11 cellular contexts compared by ENCODE assay signal in genomic region chr9:120366646-120367019, GRCh38.
A peak's percentile ranks its signal among the peaks of the same experiment; 100 is the strongest.
DNase-seq lines count a peak whose midpoint lies in the region; ATAC-seq and TF ChIP-seq lines count a peak whose summit lies in the region.
"Had no signal": no experiment of that assay in that cellular context is flagged by ENCODE, and none has a peak within 500 bp of the region (broad histone marks: within the 10 kb centered on the region; RNA-seq: fewer than 3 reads in every experiment).

No MANE protein-coding gene starts in this region.

- DNase-seq in cardiac muscle cell (ENCODE audit: low read depth in 1 of 2, low spot score in 1 of 2): peak in 1 of 2 donors; percentile 96
- DNase-seq in right atrium auricular region (ENCODE audit: low spot score): no peak
- peak; percentile 91 for DNase-seq in astrocyte of the hippocampus (ENCODE audit: low read depth, low spot score)
- peak; percentile 86 for DNase-seq in iris pigment epithelial cell (ENCODE audit: low read depth)
- DNase-seq in upper lobe of right lung: no peak
- no peak for DNase-seq in NCI-H146 (lab: John Stamatoyannopoulos, UW)
- no peak for DNase-seq in GF-D8 (lab: John Stamatoyannopoulos, UW)
- DNase-seq in stimulated activated CD4-positive, alpha-beta T cell treated with anti-CD3 and anti-CD28 coated beads, Interleukin-15, amount 100 ng/mL, for 24 hours: no peak
- DNase-seq: activated naive CD4-positive, alpha-beta T cell treated with anti-CD3 and anti-CD28 coated beads for 36 hours; C1 segment of cervical spinal cord had no signal

- intact Hi-C loops in upper lobe of right lung (cut with DNase I): no loop called here

- H3K4me1 ChIP-seq in cardiac muscle cell (ENCODE audit: low read depth) (peaks cover 5% of the 10 kb centered on the region), right atrium auricular region (no peaks in the 10 kb centered on the region), upper lobe of right lung (no peaks in the 10 kb centered on the region)

- H3K4me3 ChIP-seq in cardiac muscle cell: no peak overlapping the region
- no peak overlapping the region for H3K4me3 ChIP-seq in right atrium auricular region
- H3K4me3 ChIP-seq in upper lobe of right lung: no peak overlapping the region

- H3K27ac ChIP-seq in cardiac muscle cell (no peak overlapping the region), right atrium auricular region (no peak overlapping the region), upper lobe of right lung (peak overlapping the region; percentile 55)
- H3K27ac ChIP-seq: HL-60 had no signal

- no peaks in the 10 kb centered on the region for H3K27me3 ChIP-seq in cardiac muscle cell
- no peaks in the 10 kb centered on the region for H3K27me3 ChIP-seq in right atrium auricular region
- H3K27me3 ChIP-seq in upper lobe of right lung: no peaks in the 10 kb centered on the region

- no peaks in the 10 kb centered on the region for H3K9me3 ChIP-seq in cardiac muscle cell (ENCODE audit: low read depth)
- H3K9me3 ChIP-seq in right atrium auricular region: no peaks in the 10 kb centered on the region
- no peaks in the 10 kb centered on the region for H3K9me3 ChIP-seq in upper lobe of right lung

- ATAC-seq in upper lobe of right lung: peak; percentile 91

- H3K36me3 ChIP-seq in cardiac muscle cell (no peaks in the 10 kb centered on the region), right atrium auricular region (no peaks in the 10 kb centered on the region), upper lobe of right lung (no peaks in the 10 kb centered on the region)

- TF ChIP-seq CTCF in cardiac muscle cell (IDR thresholded peaks at IDR 0.05; ENCODE audit: low read depth, low read length): peak; percentile 59
- no peak for TF ChIP-seq CTCF in right atrium auricular region (IDR thresholded peaks at IDR 0.05)
- peak; percentile 27 for TF ChIP-seq CTCF in upper lobe of right lung (IDR thresholded peaks at IDR 0.05)

Comparison
In these comparisons a context has a peak if more than half of its experiments do, and no peak if none do; other contexts are left out.
1. CTCF ChIP-seq: peak in cardiac muscle cell (single experiment) and upper lobe of right lung (single experiment); none in right atrium auricular region (0 of 2).
2. DNase-seq: peak in astrocyte of the hippocampus (single experiment) and iris pigment epithelial cell (single experiment); none in right atrium auricular region (single experiment), upper lobe of right lung (single experiment), NCI-H146 (single experiment), GF-D8 (single experiment) and stimulated activated CD4-positive, alpha-beta T cell treated with anti-CD3 and anti-CD28 coated beads, Interleukin-15, amount 100 ng/mL, for 24 hours (single experiment).